Comparison of ENCODE assay signal across 11 cellular contexts in genomic region chr6:111662192-111662793, GRCh38. TPM values are rescaled to one million over a fixed set of nuclear protein-coding genes. Genes with fewer than 3 reads are reported as not detected.
A peak's percentile ranks its signal among the peaks of the same experiment; 100 is the strongest.
DNase-seq lines count a peak whose midpoint lies in the region; ATAC-seq and TF ChIP-seq lines count a peak whose summit lies in the region.
"Had no signal": no experiment of that assay in that cellular context is flagged by ENCODE, and none has a peak within 500 bp of the region (broad histone marks: within the 10 kb centered on the region; RNA-seq: fewer than 3 reads in every experiment).

No MANE protein-coding gene starts in this region.

- TF ChIP-seq EP300 in esophagus muscularis mucosa (IDR thresholded peaks at IDR 0.05), result no peak
- no peak for TF ChIP-seq EP300 in neural cell (conservative IDR thresholded peaks at IDR 0.05; ENCODE audit: poor library complexity, severe bottlenecking)

- H2AFZ ChIP-seq in neural cell (ENCODE audit: low read depth, low read length), result no peak overlapping the region

- peak overlapping the region; percentile 97 for H3K27ac ChIP-seq in right cardiac atrium (ENCODE audit: low read length)
- peak overlapping the region; percentile 68 to 81 (median 72) for H3K27ac ChIP-seq in esophagus muscularis mucosa (replicated peaks in 1 of 4)
- H3K27ac ChIP-seq in neural cell (ENCODE audit: low read length), result peak overlapping the region; percentile 69
- peak overlapping the region; percentile 80 for H3K27ac ChIP-seq in vagina

- peaks cover 4% of the 10 kb centered on the region for H3F3A ChIP-seq in neural cell (ENCODE audit: insufficient read depth, low read length, poor library complexity, severe bottlenecking)

- no peak for ATAC-seq in right cardiac atrium
- ATAC-seq in left ventricle myocardium superior, result no peak
- no peak for ATAC-seq in GM18520 (IDR thresholded peaks at IDR 0.05; ENCODE audit: unreplicated experiment)

- intact Hi-C loops in right cardiac atrium (cut with DNase I), result loop anchor here in 2 of 4 donors (10.0 kb wide), 1 partner anchor 57 kb away; the partner anchor contains the start of gene TRAF3IP2 (in 2 of the 2)
- intact Hi-C loops in left ventricle myocardium superior (cut with micrococcal nuclease), result no loop called here
- intact Hi-C loops in esophagus muscularis mucosa (cut with DNase I), result no loop called here
- intact Hi-C loops in vagina (cut with DNase I), result loop anchor here (5.0 kb wide), 1 partner anchor 60 kb away; no protein-coding TSS in a partner anchor

- H3K79me2 ChIP-seq in neural cell (replicated peaks; ENCODE audit: insufficient read depth, low read length), result no peaks in the 10 kb centered on the region

- H3K4me2 ChIP-seq in neural cell (ENCODE audit: low read length), result no peak overlapping the region

- H3K4me3 ChIP-seq in right cardiac atrium (ENCODE audit: low read length) (no peak overlapping the region), esophagus muscularis mucosa (no peak overlapping the region), neural cell (ENCODE audit: low read length) (peak overlapping the region; percentile 54), vagina (no peak overlapping the region), HAP-1 (no peak overlapping the region)

- H3K9ac ChIP-seq in neural cell (ENCODE audit: low read length), result peak overlapping the region; percentile 52

- no peaks in the 10 kb centered on the region for H3K27me3 ChIP-seq in right cardiac atrium (ENCODE audit: control insufficient read depth, insufficient read depth)
- no peaks in the 10 kb centered on the region for H3K27me3 ChIP-seq in esophagus muscularis mucosa
- no peaks in the 10 kb centered on the region for H3K27me3 ChIP-seq in neural cell (ENCODE audit: insufficient read depth, low read depth, low read length)
- no peaks in the 10 kb centered on the region for H3K27me3 ChIP-seq in vagina
- no peaks in the 10 kb centered on the region for H3K27me3 ChIP-seq in HAP-1 (ENCODE audit: low read depth)

- TF ChIP-seq RAD21 in neural cell (conservative IDR thresholded peaks at IDR 0.05), result no peak

- in situ Hi-C loops in HAP-1 (cut with MboI; ENCODE audit: low sequenced_read_pairs), result no loop called here

- WGBS in right cardiac atrium, result 56% methylated on average over 8 of the region's 8 CpGs
- WGBS in esophagus muscularis mucosa, result 66% methylated on average over 8 of the region's 8 CpGs

- H3K4me1 ChIP-seq in right cardiac atrium (ENCODE audit: control insufficient read depth, insufficient read depth, low read length) (peaks cover 22% of the 10 kb centered on the region), esophagus muscularis mucosa (peaks cover 53 to 82% (median 77%) of the 10 kb centered on the region in 4 donors), vagina (peaks cover 66% of the 10 kb centered on the region), HAP-1 (no peaks in the 10 kb centered on the region)

- H3K36me3 ChIP-seq in esophagus muscularis mucosa (no peaks in the 10 kb centered on the region), neural cell (ENCODE audit: insufficient read depth, low read length) (no peaks in the 10 kb centered on the region), vagina (no peaks in the 10 kb centered on the region), HAP-1 (replicated peaks) (no peaks in the 10 kb centered on the region)

- TF ChIP-seq POLR2A in esophagus muscularis mucosa (IDR thresholded peaks at IDR 0.05; ENCODE audit: low read depth) (no peak), vagina (IDR thresholded peaks at IDR 0.05) (no peak)

- TF ChIP-seq CTCF in esophagus muscularis mucosa (IDR thresholded peaks at IDR 0.05) (no peak), neural cell (IDR thresholded peaks at IDR 0.05; ENCODE audit: poor library complexity, severe bottlenecking) (no peak), vagina (IDR thresholded peaks at IDR 0.05) (no peak)

- no peaks in the 10 kb centered on the region for H4K20me1 ChIP-seq in neural cell (ENCODE audit: insufficient read depth)

- H3K9me3 ChIP-seq in right cardiac atrium (ENCODE audit: control insufficient read depth, low read length) (no peaks in the 10 kb centered on the region), esophagus muscularis mucosa (no peaks in the 10 kb centered on the region), neural cell (ENCODE audit: low read length) (no peaks in the 10 kb centered on the region), vagina (no peaks in the 10 kb centered on the region), HAP-1 (no peaks in the 10 kb centered on the region)

- no peaks in the 10 kb centered on the region for H3K9me2 ChIP-seq in neural cell (ENCODE audit: insufficient read depth, low read length)

- DNase-seq in right cardiac atrium (no peak), left ventricle myocardium superior (no peak), esophagus muscularis mucosa (ENCODE audit: extremely low spot score) (no peak), vagina (ENCODE audit: extremely low spot score in 2 of 2) (peak in 1 of 2 donors; percentile 79), HAP-1 (ENCODE audit: low spot score in 2 of 2) (no peak)
- no peak for DNase-seq in activated CD4-positive, alpha-beta T cell treated with anti-CD3 and anti-CD28 coated beads, Interleukin-2, amount 50 U/mL, for 4 hours
- DNase-seq: activated CD4-positive, alpha-beta T cell treated with anti-CD3 and anti-CD28 coated beads, Interleukin-2, amount 10 ng/mL, durations not matched to agents 7 days and 5 days; erythroblast; NCI-H1092 treated with DMSO at 0.1 percent for 48 hours had no signal

TF ChIP-seq in neural cell, 6 proteins besides CTCF, POLR2A, EP300 and RAD21:
- TF ChIP-seq MXI1 (conservative IDR thresholded peaks at IDR 0.05; ENCODE audit: poor library complexity, severe bottlenecking) (no peak), REST (IDR thresholded peaks at IDR 0.05; ENCODE audit: borderline replicate concordance) (no peak), SMC3 (conservative IDR thresholded peaks at IDR 0.05; ENCODE audit: poor library complexity) (no peak)

RNA-seq across cellular contexts. Expression of gene TRAF3IP2, which starts 56.6 kb away (rescaled TPM):
- total RNA-seq in right cardiac atrium, result 10 to 100 TPM; 12.7 to 16.0 (median 13.1) TPM
- polyA plus RNA-seq in right cardiac atrium, result 14.1 TPM
- total RNA-seq in left ventricle myocardium superior, result 9.7 TPM
- 10 to 100 TPM; 16.6 to 37.1 (median 32.4) TPM for total RNA-seq in esophagus muscularis mucosa
- 2.0 and 17.0 TPM in 2 replicates for polyA plus RNA-seq in neural cell
- 0.97 and 1.2 TPM in 2 replicates for polyA minus RNA-seq in neural cell
- total RNA-seq in vagina, result 35.1 TPM
